26 cellular contexts compared by ENCODE assay signal in genomic region chr3:46131884-46132478, GRCh38.
"Had no signal": no experiment of that assay in that cellular context is flagged by ENCODE, and none has a peak within 500 bp of the region (broad histone marks: within the 10 kb centered on the region; RNA-seq: fewer than 3 reads in every experiment).

No MANE protein-coding gene starts in this region.

- H2AFZ ChIP-seq: hepatocyte had no signal

- H3K27ac ChIP-seq: foreskin keratinocyte, gastroesophageal sphincter, hepatocyte, pancreas, right lobe of liver, uterus had no signal

- H3K79me2 ChIP-seq: hepatocyte had no signal

- H3K27me3 ChIP-seq: dorsolateral prefrontal cortex, foreskin keratinocyte, gastroesophageal sphincter, heart left ventricle, hepatocyte, left lung, pancreas, right lobe of liver, suprapubic skin, uterus had no signal

- DNase-seq: cortex of kidney; dorsolateral prefrontal cortex; effector CD4-positive, alpha-beta T cell; foreskin keratinocyte; kidney; mammary epithelial cell; mesendoderm; midbrain; naive thymus-derived CD4-positive, alpha-beta T cell; nephron progenitor cell; pancreas; retina; right lobe of liver; small intestine; stimulated activated CD4-positive, alpha-beta T cell treated with anti-CD3 and anti-CD28 coated beads, Interleukin-12 subunit alpha, Interleukin-12 subunit beta, amount 100 ng/mL, for 4 hours; stimulated activated CD4-positive, alpha-beta T cell treated with anti-CD3 and anti-CD28 coated beads, Interleukin-1b, Interleukin-23, amount 100 ng/mL, for 48 hours; stimulated activated CD4-positive, alpha-beta T cell treated with anti-CD3 and anti-CD28 coated beads, Interleukin-4, amount 100 ng/mL, for 1 hour; stimulated activated CD8-positive, alpha-beta memory T cell treated with anti-CD3 and anti-CD28 coated beads, Interleukin-4, amount 100 ng/mL, for 48 hours; stimulated activated naive CD4-positive, alpha-beta T cell; stimulated activated naive CD8-positive, alpha-beta T cell treated with anti-CD3 and anti-CD28 coated beads, Interleukin-15, amount 100 ng/mL, for 72 hours; uterus had no signal

- H3K4me2 ChIP-seq: hepatocyte had no signal

- H3K36me3 ChIP-seq: gastroesophageal sphincter, heart left ventricle, left lung, pancreas, right lobe of liver, suprapubic skin, uterus had no signal

- H3K4me1 ChIP-seq: gastroesophageal sphincter, pancreas, right lobe of liver, uterus had no signal

- H3K9me3 ChIP-seq: gastroesophageal sphincter, heart left ventricle, left lung, pancreas, right lobe of liver, suprapubic skin, uterus had no signal

- H3K4me3 ChIP-seq: dorsolateral prefrontal cortex, gastroesophageal sphincter, heart left ventricle, hepatocyte, left lung, pancreas, right lobe of liver, suprapubic skin, uterus had no signal

- ATAC-seq: foreskin keratinocyte; gastroesophageal sphincter; naive thymus-derived CD4-positive, alpha-beta T cell; stimulated activated naive CD8-positive, alpha-beta T cell treated with anti-CD3 and anti-CD28 coated beads, Interleukin-15, amount 100 ng/mL, for 72 hours had no signal
